22 cellular contexts compared by ENCODE assay signal in the genomic region with DNA sequence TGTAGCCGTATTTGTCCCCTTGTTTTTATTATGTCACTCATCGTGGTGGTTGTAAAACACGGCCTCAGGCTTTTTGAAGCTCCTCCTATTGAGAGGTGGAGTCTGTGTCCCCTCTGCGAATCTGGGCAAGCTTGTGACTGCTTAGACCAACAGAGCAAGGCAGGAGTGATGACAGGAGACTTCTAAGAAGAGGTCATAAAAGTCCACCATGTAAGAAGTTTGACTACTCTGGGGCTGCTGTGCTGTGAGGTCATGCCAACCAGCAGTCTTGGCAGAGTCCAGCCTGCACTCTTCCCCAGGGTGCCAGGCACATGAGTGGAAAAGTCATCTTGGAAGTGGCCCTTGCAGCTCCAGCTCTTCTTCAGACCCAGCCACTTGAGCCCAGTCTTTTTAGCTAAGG.
"Had no signal": no experiment of that assay in that cellular context is flagged by ENCODE, and none has a peak within 500 bp of the region (broad histone marks: within the 10 kb centered on the region; RNA-seq: fewer than 3 reads in every experiment).

No MANE protein-coding gene starts in this region.

- H2AFZ ChIP-seq: parathyroid adenoma had no signal

- H3K27me3 ChIP-seq: body of pancreas, esophagus squamous epithelium, upper lobe of left lung had no signal

- FAIRE-seq: endothelial cell of umbilical vein had no signal

- H3K36me3 ChIP-seq: esophagus squamous epithelium, upper lobe of left lung had no signal

- H3K4me1 ChIP-seq: body of pancreas, parathyroid adenoma had no signal

- ATAC-seq: activated naive CD4-positive, alpha-beta T cell treated with anti-CD3 and anti-CD28 coated beads, Interleukin-2, amount 50 U/mL, for 72 hours; activated T-cell treated with anti-CD3 and anti-CD28 coated beads, Interleukin-2, amount 50 U/mL, for 72 hours; body of pancreas; stimulated activated naive CD8-positive, alpha-beta T cell treated with anti-CD3 and anti-CD28 coated beads, Interleukin-15, Interleukin-2, amounts not matched to agents 100 U/mL and 50 U/mL, for 24 hours; T-helper 17 cell had no signal

- H3K4me3 ChIP-seq: body of pancreas, coronary artery, esophagus squamous epithelium, lung, skin epidermis, upper lobe of left lung had no signal

- H3K79me2 ChIP-seq: parathyroid adenoma had no signal

- DNase-seq: activated B cell treated with CpG ODN at 0.5 μM for 24 hours; activated CD4-positive, alpha-beta T cell treated with anti-CD3 and anti-CD28 coated beads, Interleukin-2, amount 10 ng/mL, durations not matched to agents 24 days and 14 days; activated CD8-positive, alpha-beta memory T cell treated with anti-CD3 and anti-CD28 coated beads, Interleukin-2, amount 50 U/mL, for 48 hours; activated gamma-delta T cell; activated T-cell treated with anti-CD3 and anti-CD28 coated beads, Interleukin-2, amount 50 U/mL, for 72 hours; body of pancreas; effector CD4-positive, alpha-beta T cell; esophagus squamous epithelium; foreskin fibroblast; midbrain; naive B cell; stimulated activated CD4-positive, alpha-beta T cell treated with anti-CD3 and anti-CD28 coated beads, Interleukin-15, amount 100 ng/mL, for 24 hours; stimulated activated CD4-positive, alpha-beta T cell treated with anti-CD3 and anti-CD28 coated beads, Interleukin-4, amount 100 ng/mL, for 1 hour; stimulated activated naive CD8-positive, alpha-beta T cell treated with anti-CD3 and anti-CD28 coated beads, Interleukin-15, Interleukin-2, amounts not matched to agents 100 U/mL and 50 U/mL, for 24 hours; T-helper 17 cell had no signal

- H3K9me3 ChIP-seq: body of pancreas had no signal

- H3K27ac ChIP-seq: body of pancreas had no signal

- H3K9ac ChIP-seq: parathyroid adenoma had no signal
